In the genomic region with DNA sequence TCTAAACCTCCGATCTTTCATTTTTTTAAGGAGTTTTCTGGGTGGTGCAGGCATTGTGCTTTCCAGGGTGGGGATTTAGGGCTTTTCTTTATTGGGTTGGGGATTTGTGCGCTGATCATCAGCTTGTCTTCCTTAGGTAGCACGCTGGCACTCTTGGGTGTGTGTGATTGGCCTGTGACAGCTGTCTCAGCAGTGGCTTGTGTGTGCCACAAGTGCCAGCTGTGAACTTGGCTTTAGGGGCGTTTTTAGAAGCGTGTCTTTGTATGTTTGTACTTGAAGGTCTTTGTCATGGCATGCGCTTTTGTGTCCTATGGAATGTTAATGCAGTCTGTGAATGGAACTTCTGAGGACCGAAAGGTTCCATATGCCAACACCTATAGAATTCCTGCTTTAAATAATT, we compare ENCODE assay signal across 8 cellular contexts. TPM values are rescaled to one million over a fixed set of nuclear protein-coding genes. Genes with fewer than 3 reads are reported as not detected.
DNase-seq lines count a peak whose midpoint lies in the region; ATAC-seq and TF ChIP-seq lines count a peak whose summit lies in the region.

No MANE protein-coding gene starts in this region.

- DNase-seq in GM10248 (ENCODE audit: extremely low spot score), result peak; percentile 32
- DNase-seq in NCI-H524 treated with DMSO at 0.1 percent for 48 hours (lab: John Stamatoyannopoulos, UW), result peak; percentile 60
- peak in 2 of 3 experiments; percentile 2 to 8 for DNase-seq in activated CD8-positive, alpha-beta memory T cell treated with anti-CD3 and anti-CD28 coated beads for 48 hours (ENCODE audit: low read depth in 2 of 3, low spot score in 2 of 3)
- DNase-seq in endothelial cell (ENCODE audit: low spot score), result peak; percentile 11
- peak; percentile 68 for DNase-seq in superior temporal gyrus (ENCODE audit: extremely low spot score)

- peak overlapping the region; percentile 85 for H3K4me3 ChIP-seq in mononuclear cell (ENCODE audit: low read length)

- H3K4me3 Mint-ChIP-seq in endothelial cell (ENCODE audit: unreplicated experiment), result peak overlapping the region; percentile 98

- CTCF ChIA-PET in GM10248 (lab: Yijun Ruan, JAX), result interaction anchor here (0.7 to 3.5 kb wide), 6 partner anchors 8 to 505 kb away, joined by 3 to 17 read pairs (median 7); partner anchors contain the start of genes GATAD1 and MTERF1

- H3K4me1 Mint-ChIP-seq in endothelial cell (ENCODE audit: unreplicated experiment), result peaks cover 15% of the 10 kb centered on the region

- H3K36me3 Mint-ChIP-seq in endothelial cell (ENCODE audit: low read depth, unreplicated experiment), result no peaks in the 10 kb centered on the region

- H3K27me3 Mint-ChIP-seq in endothelial cell (ENCODE audit: unreplicated experiment), result peaks cover 10% of the 10 kb centered on the region

- no peaks in the 10 kb centered on the region for H3K27me3 ChIP-seq in mononuclear cell (ENCODE audit: insufficient read depth, low read length)

- POLR2A ChIA-PET in GM10248 (lab: Yijun Ruan, JAX), result interaction anchor here (1.8 kb wide), 1 partner anchor 587 kb away, joined by 4 read pairs; the partner anchor contains the start of genes PEX1 and RBM48

- TF ChIP-seq CTCF in GM10248 (IDR thresholded peaks at IDR 0.05; ENCODE audit: control extremely low read depth, extremely low read depth, low read depth, missing control alignments) (no peak), endothelial cell (IDR thresholded peaks at IDR 0.05; ENCODE audit: unreplicated experiment) (no peak)

- ATAC-seq in HG02798 (IDR thresholded peaks at IDR 0.05; ENCODE audit: poor library complexity, unreplicated experiment), result peak; percentile 30
- ATAC-seq in GM19455 (IDR thresholded peaks at IDR 0.05; ENCODE audit: unreplicated experiment), result no peak

- H3K9me3 Mint-ChIP-seq in endothelial cell (ENCODE audit: unreplicated experiment), result no peaks in the 10 kb centered on the region

- no peaks in the 10 kb centered on the region for H3K9me3 ChIP-seq in mononuclear cell (ENCODE audit: low read depth, low read length)

- H3K4me1 ChIP-seq in mononuclear cell (ENCODE audit: insufficient read depth, low read length), result peaks cover 40% of the 10 kb centered on the region

- H3K27ac Mint-ChIP-seq in endothelial cell (ENCODE audit: unreplicated experiment), result peak overlapping the region; percentile 92

RNA-seq across cellular contexts. Expression of gene AKAP9, which starts 0.8 kb away (rescaled TPM):
- 37.6 TPM for total RNA-seq in endothelial cell (ENCODE audit: unreplicated experiment)
- 86.3 TPM for total RNA-seq in mononuclear cell

Comparison
In these comparisons a context has a peak if more than half of its experiments do, and no peak if none do; other contexts are left out.
1. DNase-seq: peak in every context shown above with its lines; median percentile 68 in superior temporal gyrus; 60 in NCI-H524 treated with DMSO at 0.1 percent for 48 hours; 32 in GM10248; 11 in endothelial cell; 5 in activated CD8-positive, alpha-beta memory T cell treated with anti-CD3 and anti-CD28 coated beads for 48 hours.